ENCODE assay signal across 1 cellular context in genomic region chr20:2468581-2469407, GRCh38.
TF ChIP-seq lines count a peak whose summit lies in the region.

No MANE protein-coding gene starts in this region.

TF ChIP-seq in K562, 482 proteins besides CTCF, POLR2A, EP300 and RAD21 (continued from another document):
- TF ChIP-seq RBM25 (IDR thresholded peaks at IDR 0.05; ENCODE audit: low read depth, low read length, severe bottlenecking) (peak; percentile 35), PRPF4 (IDR thresholded peaks at IDR 0.05; ENCODE audit: insufficient read depth, low read depth, low read length, poor library complexity, severe bottlenecking) (no peak)
